In the genomic region with DNA sequence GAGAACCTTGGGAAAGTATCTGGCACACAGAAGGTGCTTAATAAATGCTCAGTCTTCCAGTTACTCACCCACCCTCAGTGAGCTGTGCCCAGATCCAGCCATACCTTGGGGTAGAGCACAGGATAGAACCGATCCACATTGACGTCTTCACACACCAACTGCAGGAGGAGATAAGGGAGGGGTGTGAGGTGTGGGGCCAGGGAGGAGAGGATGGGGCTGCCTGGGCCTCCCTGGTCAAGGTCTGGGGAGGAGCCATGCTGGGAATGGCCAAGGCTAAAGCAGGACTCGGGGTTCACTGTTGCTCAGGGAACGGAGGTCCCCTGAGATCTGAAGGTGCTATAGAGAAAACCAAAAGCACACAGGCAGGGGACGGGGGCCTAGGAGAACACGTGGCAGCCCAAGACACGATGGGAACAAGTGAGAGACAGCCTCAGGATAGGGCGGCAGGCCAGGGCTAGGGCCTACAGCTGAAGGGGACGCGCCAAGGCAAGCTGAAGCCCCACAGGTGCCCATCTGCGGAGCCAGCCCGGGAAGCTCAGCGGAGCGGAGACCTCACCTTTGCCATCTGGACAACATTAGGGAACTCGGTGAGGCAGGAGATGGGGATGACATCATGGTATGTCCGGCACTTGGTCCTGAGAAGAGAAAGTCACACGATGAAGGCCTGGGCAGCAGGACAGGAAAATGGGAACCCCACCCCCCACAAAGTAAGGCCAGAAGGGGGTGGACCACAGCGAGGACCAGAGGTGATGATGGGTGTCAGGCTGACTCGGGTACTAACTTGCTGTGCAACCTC, we compare ENCODE assay signal across 2 cellular contexts.
TF ChIP-seq lines count a peak whose summit lies in the region.

No MANE protein-coding gene starts in this region.

TF ChIP-seq in IMR-90, 13 proteins besides CTCF, POLR2A, EP300 and RAD21 (continued from another document):
- TF ChIP-seq, protein P1, sequence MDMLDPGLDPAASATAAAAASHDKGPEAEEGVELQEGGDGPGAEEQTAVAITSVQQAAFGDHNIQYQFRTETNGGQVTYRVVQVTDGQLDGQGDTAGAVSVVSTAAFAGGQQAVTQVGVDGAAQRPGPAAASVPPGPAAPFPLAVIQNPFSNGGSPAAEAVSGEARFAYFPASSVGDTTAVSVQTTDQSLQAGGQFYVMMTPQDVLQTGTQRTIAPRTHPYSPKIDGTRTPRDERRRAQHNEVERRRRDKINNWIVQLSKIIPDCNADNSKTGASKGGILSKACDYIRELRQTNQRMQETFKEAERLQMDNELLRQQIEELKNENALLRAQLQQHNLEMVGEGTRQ (IDR thresholded peaks at IDR 0.05; ENCODE audit: low read depth, low read length): no peak
- TF ChIP-seq SMC3 (IDR thresholded peaks at IDR 0.05; ENCODE audit: low read depth, low read length) (no peak), MAFK (IDR thresholded peaks at IDR 0.05; ENCODE audit: low read depth, low read length) (no peak), BHLHE40 (IDR thresholded peaks at IDR 0.05; ENCODE audit: low read depth, low read length) (no peak), CHD1 (IDR thresholded peaks at IDR 0.05; ENCODE audit: low read depth, low read length) (no peak), RCOR1 (IDR thresholded peaks at IDR 0.05; ENCODE audit: insufficient replicate concordance, low read length) (no peak), FOS (IDR thresholded peaks at IDR 0.05; ENCODE audit: low read depth, low read length) (no peak)

TF ChIP-seq in WTC11, 78 proteins besides CTCF, POLR2A, EP300 and RAD21 (continued from another document):
- TF ChIP-seq, protein P2, sequence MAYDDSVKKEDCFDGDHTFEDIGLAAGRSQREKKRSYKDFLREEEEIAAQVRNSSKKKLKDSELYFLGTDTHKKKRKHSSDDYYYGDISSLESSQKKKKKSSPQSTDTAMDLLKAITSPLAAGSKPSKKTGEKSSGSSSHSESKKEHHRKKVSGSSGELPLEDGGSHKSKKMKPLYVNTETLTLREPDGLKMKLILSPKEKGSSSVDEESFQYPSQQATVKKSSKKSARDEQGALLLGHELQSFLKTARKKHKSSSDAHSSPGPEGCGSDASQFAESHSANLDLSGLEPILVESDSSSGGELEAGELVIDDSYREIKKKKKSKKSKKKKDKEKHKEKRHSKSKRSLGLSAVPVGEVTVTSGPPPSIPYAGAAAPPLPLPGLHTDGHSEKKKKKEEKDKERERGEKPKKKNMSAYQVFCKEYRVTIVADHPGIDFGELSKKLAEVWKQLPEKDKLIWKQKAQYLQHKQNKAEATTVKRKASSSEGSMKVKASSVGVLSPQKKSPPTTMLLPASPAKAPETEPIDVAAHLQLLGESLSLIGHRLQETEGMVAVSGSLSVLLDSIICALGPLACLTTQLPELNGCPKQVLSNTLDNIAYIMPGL (CRISPR knock-in tag; IDR thresholded peaks at IDR 0.05): no peak
- TF ChIP-seq, protein P3, sequence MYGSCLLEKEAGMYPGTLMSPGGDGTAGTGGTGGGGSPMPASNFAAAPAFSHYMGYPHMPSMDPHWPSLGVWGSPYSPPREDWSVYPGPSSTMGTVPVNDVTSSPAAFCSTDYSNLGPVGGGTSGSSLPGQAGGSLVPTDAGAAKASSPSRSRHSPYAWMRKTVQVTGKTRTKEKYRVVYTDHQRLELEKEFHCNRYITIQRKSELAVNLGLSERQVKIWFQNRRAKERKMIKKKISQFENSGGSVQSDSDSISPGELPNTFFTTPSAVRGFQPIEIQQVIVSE (CRISPR knock-in tag; IDR thresholded peaks at IDR 0.05; ENCODE audit: borderline replicate concordance): no peak
- TF ChIP-seq, protein P4, sequence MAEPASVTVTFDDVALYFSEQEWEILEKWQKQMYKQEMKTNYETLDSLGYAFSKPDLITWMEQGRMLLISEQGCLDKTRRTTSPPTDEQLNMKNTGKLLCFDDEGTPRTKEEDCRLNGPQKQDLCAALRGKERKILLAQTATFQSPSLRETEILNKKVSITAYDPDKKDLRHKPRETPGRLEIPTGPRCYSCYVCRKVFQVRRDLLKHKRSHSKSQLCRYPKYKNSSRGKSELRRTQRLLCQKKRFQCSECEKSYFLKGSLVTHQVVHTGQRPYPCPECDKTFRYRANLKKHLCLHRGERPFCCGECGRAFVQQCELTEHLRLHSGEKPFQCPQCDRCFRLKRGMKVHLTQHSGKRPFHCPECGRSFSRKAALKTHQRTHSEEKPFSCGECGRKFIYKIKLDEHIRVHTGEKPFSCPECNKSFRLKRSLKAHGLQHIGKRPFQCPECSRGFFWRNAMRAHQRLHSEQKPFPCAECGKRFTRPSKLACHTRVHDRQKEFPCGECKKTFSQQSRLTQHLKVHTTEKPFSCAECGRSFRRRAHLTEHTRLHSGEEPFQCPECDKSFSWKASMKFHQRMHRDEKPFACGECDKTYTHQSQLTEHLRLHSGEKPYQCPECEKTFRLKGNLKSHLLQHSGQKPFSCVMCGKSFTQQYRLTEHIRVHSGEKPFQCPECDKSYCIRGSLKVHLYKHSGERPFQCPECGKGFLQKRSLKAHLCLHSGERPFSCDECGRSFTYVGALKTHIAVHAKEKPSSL (CRISPR knock-in tag; conservative IDR thresholded peaks at IDR 0.05): no peak
- no peak for TF ChIP-seq ZNF232 (CRISPR knock-in tag; IDR thresholded peaks at IDR 0.05)
- TF ChIP-seq IRF2 (CRISPR knock-in tag; IDR thresholded peaks at IDR 0.05; ENCODE audit: borderline replicate concordance, low read depth): no peak
- TF ChIP-seq, protein P5, sequence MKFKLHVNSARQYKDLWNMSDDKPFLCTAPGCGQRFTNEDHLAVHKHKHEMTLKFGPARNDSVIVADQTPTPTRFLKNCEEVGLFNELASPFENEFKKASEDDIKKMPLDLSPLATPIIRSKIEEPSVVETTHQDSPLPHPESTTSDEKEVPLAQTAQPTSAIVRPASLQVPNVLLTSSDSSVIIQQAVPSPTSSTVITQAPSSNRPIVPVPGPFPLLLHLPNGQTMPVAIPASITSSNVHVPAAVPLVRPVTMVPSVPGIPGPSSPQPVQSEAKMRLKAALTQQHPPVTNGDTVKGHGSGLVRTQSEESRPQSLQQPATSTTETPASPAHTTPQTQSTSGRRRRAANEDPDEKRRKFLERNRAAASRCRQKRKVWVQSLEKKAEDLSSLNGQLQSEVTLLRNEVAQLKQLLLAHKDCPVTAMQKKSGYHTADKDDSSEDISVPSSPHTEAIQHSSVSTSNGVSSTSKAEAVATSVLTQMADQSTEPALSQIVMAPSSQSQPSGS (CRISPR knock-in tag; IDR thresholded peaks at IDR 0.05; ENCODE audit: borderline replicate concordance, low read depth): no peak
- TF ChIP-seq ESRRA (CRISPR knock-in tag; IDR thresholded peaks at IDR 0.05; ENCODE audit: borderline replicate concordance): no peak
- no peak for TF ChIP-seq SP1 (CRISPR knock-in tag; conservative IDR thresholded peaks at IDR 0.05)
- no peak for TF ChIP-seq ATF1 (CRISPR knock-in tag; IDR thresholded peaks at IDR 0.05)
- TF ChIP-seq, protein P1 (CRISPR knock-in tag; IDR thresholded peaks at IDR 0.05): no peak
- TF ChIP-seq, protein P6, sequence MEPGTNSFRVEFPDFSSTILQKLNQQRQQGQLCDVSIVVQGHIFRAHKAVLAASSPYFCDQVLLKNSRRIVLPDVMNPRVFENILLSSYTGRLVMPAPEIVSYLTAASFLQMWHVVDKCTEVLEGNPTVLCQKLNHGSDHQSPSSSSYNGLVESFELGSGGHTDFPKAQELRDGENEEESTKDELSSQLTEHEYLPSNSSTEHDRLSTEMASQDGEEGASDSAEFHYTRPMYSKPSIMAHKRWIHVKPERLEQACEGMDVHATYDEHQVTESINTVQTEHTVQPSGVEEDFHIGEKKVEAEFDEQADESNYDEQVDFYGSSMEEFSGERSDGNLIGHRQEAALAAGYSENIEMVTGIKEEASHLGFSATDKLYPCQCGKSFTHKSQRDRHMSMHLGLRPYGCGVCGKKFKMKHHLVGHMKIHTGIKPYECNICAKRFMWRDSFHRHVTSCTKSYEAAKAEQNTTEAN (CRISPR knock-in tag; IDR thresholded peaks at IDR 0.05): no peak
- no peak for TF ChIP-seq ZNF396 (CRISPR knock-in tag; IDR thresholded peaks at IDR 0.05; ENCODE audit: borderline replicate concordance)
- TF ChIP-seq, protein P7, sequence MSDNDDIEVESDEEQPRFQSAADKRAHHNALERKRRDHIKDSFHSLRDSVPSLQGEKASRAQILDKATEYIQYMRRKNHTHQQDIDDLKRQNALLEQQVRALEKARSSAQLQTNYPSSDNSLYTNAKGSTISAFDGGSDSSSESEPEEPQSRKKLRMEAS (CRISPR knock-in tag; IDR thresholded peaks at IDR 0.05): no peak
- no peak for TF ChIP-seq TCF7 (CRISPR knock-in tag; IDR thresholded peaks at IDR 0.05; ENCODE audit: low read depth)
- no peak for TF ChIP-seq JAZF1 (CRISPR knock-in tag; IDR thresholded peaks at IDR 0.05)
